2 cellular contexts compared by ENCODE assay signal in the genomic region with DNA sequence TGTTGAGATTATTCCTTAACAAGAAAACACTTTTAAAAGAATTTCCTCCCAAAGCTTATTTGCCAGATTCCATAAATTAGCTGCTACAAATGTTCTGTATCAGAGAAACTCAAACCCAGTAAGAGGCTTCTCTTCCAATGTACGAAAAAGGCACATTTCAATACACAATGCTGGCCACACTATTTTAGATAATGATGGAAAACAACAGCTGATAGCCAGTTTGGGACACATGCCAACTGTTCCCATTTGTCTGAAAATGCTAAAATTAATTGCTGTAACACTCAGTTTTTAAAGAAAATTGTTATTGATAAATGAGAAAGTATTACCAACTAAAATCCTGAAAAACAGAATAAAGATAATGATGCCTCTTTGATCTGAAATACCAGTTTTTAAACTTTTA.
TF ChIP-seq lines count a peak whose summit lies in the region.

No MANE protein-coding gene starts in this region.

TF ChIP-seq in SK-N-SH, 30 proteins besides CTCF, POLR2A, EP300 and RAD21 (continued from another document):
- TF ChIP-seq POLR2AphosphoS5 (IDR thresholded peaks at IDR 0.05; ENCODE audit: low read depth, low read length) (no peak), GABPA (IDR thresholded peaks at IDR 0.05; ENCODE audit: low read depth) (no peak), ELF1 (IDR thresholded peaks at IDR 0.05) (no peak), RCOR1 (IDR thresholded peaks at IDR 0.05; ENCODE audit: low read length) (no peak)
- TF ChIP-seq, protein P1, sequence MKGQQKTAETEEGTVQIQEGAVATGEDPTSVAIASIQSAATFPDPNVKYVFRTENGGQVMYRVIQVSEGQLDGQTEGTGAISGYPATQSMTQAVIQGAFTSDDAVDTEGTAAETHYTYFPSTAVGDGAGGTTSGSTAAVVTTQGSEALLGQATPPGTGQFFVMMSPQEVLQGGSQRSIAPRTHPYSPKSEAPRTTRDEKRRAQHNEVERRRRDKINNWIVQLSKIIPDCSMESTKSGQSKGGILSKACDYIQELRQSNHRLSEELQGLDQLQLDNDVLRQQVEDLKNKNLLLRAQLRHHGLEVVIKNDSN (IDR thresholded peaks at IDR 0.05; ENCODE audit: borderline replicate concordance, low read depth): no peak
- TF ChIP-seq, protein P2, sequence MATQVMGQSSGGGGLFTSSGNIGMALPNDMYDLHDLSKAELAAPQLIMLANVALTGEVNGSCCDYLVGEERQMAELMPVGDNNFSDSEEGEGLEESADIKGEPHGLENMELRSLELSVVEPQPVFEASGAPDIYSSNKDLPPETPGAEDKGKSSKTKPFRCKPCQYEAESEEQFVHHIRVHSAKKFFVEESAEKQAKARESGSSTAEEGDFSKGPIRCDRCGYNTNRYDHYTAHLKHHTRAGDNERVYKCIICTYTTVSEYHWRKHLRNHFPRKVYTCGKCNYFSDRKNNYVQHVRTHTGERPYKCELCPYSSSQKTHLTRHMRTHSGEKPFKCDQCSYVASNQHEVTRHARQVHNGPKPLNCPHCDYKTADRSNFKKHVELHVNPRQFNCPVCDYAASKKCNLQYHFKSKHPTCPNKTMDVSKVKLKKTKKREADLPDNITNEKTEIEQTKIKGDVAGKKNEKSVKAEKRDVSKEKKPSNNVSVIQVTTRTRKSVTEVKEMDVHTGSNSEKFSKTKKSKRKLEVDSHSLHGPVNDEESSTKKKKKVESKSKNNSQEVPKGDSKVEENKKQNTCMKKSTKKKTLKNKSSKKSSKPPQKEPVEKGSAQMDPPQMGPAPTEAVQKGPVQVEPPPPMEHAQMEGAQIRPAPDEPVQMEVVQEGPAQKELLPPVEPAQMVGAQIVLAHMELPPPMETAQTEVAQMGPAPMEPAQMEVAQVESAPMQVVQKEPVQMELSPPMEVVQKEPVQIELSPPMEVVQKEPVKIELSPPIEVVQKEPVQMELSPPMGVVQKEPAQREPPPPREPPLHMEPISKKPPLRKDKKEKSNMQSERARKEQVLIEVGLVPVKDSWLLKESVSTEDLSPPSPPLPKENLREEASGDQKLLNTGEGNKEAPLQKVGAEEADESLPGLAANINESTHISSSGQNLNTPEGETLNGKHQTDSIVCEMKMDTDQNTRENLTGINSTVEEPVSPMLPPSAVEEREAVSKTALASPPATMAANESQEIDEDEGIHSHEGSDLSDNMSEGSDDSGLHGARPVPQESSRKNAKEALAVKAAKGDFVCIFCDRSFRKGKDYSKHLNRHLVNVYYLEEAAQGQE (IDR thresholded peaks at IDR 0.05; ENCODE audit: low read depth, low read length): no peak
- TF ChIP-seq, protein P3, sequence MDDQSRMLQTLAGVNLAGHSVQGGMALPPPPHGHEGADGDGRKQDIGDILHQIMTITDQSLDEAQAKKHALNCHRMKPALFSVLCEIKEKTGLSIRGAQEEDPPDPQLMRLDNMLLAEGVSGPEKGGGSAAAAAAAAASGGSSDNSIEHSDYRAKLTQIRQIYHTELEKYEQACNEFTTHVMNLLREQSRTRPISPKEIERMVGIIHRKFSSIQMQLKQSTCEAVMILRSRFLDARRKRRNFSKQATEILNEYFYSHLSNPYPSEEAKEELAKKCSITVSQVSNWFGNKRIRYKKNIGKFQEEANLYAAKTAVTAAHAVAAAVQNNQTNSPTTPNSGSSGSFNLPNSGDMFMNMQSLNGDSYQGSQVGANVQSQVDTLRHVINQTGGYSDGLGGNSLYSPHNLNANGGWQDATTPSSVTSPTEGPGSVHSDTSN (IDR thresholded peaks at IDR 0.05): no peak

TF ChIP-seq in SK-N-SH treated with all-trans-retinoic acid at 6 μM for 48 hours, 23 proteins besides CTCF, POLR2A, EP300 and RAD21:
- TF ChIP-seq, protein P4, sequence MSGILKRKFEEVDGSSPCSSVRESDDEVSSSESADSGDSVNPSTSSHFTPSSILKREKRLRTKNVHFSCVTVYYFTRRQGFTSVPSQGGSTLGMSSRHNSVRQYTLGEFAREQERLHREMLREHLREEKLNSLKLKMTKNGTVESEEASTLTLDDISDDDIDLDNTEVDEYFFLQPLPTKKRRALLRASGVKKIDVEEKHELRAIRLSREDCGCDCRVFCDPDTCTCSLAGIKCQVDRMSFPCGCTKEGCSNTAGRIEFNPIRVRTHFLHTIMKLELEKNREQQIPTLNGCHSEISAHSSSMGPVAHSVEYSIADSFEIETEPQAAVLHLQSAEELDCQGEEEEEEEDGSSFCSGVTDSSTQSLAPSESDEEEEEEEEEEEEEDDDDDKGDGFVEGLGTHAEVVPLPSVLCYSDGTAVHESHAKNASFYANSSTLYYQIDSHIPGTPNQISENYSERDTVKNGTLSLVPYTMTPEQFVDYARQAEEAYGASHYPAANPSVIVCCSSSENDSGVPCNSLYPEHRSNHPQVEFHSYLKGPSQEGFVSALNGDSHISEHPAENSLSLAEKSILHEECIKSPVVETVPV (CRISPR knock-in tag; IDR thresholded peaks at IDR 0.05): no peak
- TF ChIP-seq RARB (CRISPR knock-in tag; IDR thresholded peaks at IDR 0.05) (no peak), ZNF8 (CRISPR knock-in tag; IDR thresholded peaks at IDR 0.05) (no peak), TOX (CRISPR knock-in tag; IDR thresholded peaks at IDR 0.05; ENCODE audit: borderline replicate concordance) (no peak), BACH2 (CRISPR knock-in tag; IDR thresholded peaks at IDR 0.05; ENCODE audit: borderline replicate concordance) (no peak), PPARA (CRISPR knock-in tag; IDR thresholded peaks at IDR 0.05; ENCODE audit: borderline replicate concordance) (no peak)
- TF ChIP-seq, protein P5, sequence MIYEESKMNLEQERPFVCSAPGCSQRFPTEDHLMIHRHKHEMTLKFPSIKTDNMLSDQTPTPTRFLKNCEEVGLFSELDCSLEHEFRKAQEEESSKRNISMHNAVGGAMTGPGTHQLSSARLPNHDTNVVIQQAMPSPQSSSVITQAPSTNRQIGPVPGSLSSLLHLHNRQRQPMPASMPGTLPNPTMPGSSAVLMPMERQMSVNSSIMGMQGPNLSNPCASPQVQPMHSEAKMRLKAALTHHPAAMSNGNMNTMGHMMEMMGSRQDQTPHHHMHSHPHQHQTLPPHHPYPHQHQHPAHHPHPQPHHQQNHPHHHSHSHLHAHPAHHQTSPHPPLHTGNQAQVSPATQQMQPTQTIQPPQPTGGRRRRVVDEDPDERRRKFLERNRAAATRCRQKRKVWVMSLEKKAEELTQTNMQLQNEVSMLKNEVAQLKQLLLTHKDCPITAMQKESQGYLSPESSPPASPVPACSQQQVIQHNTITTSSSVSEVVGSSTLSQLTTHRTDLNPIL (CRISPR knock-in tag; IDR thresholded peaks at IDR 0.05; ENCODE audit: low read depth): no peak
TF ChIP-seq in SK-N-SH treated with all-trans-retinoic acid at 6 μM for 48 hours: peak in this region for 0.
